In genomic region chr12:41418586-41418985, GRCh38 we compare ENCODE assay signal across 19 cellular contexts.
DNase-seq lines count a peak whose midpoint lies in the region; ATAC-seq and TF ChIP-seq lines count a peak whose summit lies in the region.
"Had no signal": no experiment of that assay in that cellular context is flagged by ENCODE, and none has a peak within 500 bp of the region (broad histone marks: within the 10 kb centered on the region; RNA-seq: fewer than 3 reads in every experiment).

No MANE protein-coding gene starts in this region.

- H4K8ac ChIP-seq in H9 (replicated peaks; ENCODE audit: insufficient read length, low read depth, low read length) (no peak overlapping the region), neuronal stem cell (ENCODE audit: low read depth, low read length) (no peak overlapping the region)

- H3K79me1 ChIP-seq in H9 (ENCODE audit: insufficient read depth, low read depth, low read length, poor library complexity, severe bottlenecking) (no peaks in the 10 kb centered on the region), neuronal stem cell (ENCODE audit: low read depth, low read length) (no peaks in the 10 kb centered on the region)

- peak; percentile 34 for DNase-seq in H9
- peak; percentile 36 for DNase-seq in NCI-H69 (lab: John Stamatoyannopoulos, UW)
- peak; percentile 63 for DNase-seq in endodermal cell
- DNase-seq in neuronal stem cell (ENCODE audit: low spot score), result no peak
- DNase-seq in activated T-cell treated with anti-CD3 and anti-CD28 coated beads, Interleukin-2, amount 50 U/mL, for 24 hours, result no peak
- DNase-seq in NCI-H345 (lab: John Stamatoyannopoulos, UW), result no peak
- DNase-seq: CD4-positive, CD25-positive, alpha-beta regulatory T cell; GOT3; KG1; NCI-H1105; NCI-H146; NCI-H2029; NCI-H2227 treated with DMSO at 0.1 percent for 48 hours; Peyer's patch; T-cell had no signal

- peaks cover 13% of the 10 kb centered on the region; the same call in 1 of the 2 replicates for H3K4me1 ChIP-seq in H9 (ENCODE audit: insufficient read depth, low read length)
- no peaks in the 10 kb centered on the region for H3K4me1 ChIP-seq in endodermal cell (ENCODE audit: control insufficient read depth, insufficient read depth, low read length)
- peaks cover 0 to 4% of the 10 kb centered on the region in 2 donors for H3K4me1 ChIP-seq in neuronal stem cell (ENCODE audit: control insufficient read depth in 2 of 2, insufficient read depth in 1 of 2, low read depth in 1 of 2, low read length in 2 of 2)
- H3K4me1 ChIP-seq: A549, Peyer's patch had no signal

- H3K27ac Mint-ChIP-seq in H9, result 0 out of 7 replicates have a peak overlapping the region, but pooled peaks of 1 of the 3 experiments have one; percentile 37
- peak overlapping the region; percentile 53 for H3K27ac Mint-ChIP-seq in endodermal cell
- no peak overlapping the region for H3K27ac Mint-ChIP-seq in activated T-cell treated with anti-CD3 and anti-CD28 coated beads, Interleukin-2, amount 50 U/mL, for 24 hours
- H3K27ac Mint-ChIP-seq: CD4-positive, CD25-positive, alpha-beta regulatory T cell; T-cell; T-helper 2 cell treated with Interferon-gamma antibody and Interleukin-4, amounts not matched to agents 5 μg/mL and 100 μg/mL, for 36 hours had no signal

- no peaks in the 10 kb centered on the region for H3K27me3 ChIP-seq in H9 (ENCODE audit: insufficient read depth, low read length)
- H3K27me3 ChIP-seq in endodermal cell (ENCODE audit: control insufficient read depth, insufficient read depth, low read length, poor library complexity, severe bottlenecking), result no peaks in the 10 kb centered on the region
- H3K27me3 ChIP-seq in neuronal stem cell (ENCODE audit: control insufficient read depth in 3 of 3, insufficient read depth in 3 of 3, low read depth in 1 of 3, low read length in 3 of 3), result no peaks in the 10 kb centered on the region
- H3K27me3 ChIP-seq: Peyer's patch, SJCRH30 had no signal

- no peak overlapping the region for H3T11ph ChIP-seq in H9 (ENCODE audit: low read length)

- peaks cover 0 to 5% of the 10 kb centered on the region in 2 experiments; a peak in 1 of 5 replicates for H3K9me3 Mint-ChIP-seq in H9
- H3K9me3 Mint-ChIP-seq in endodermal cell, result no peaks in the 10 kb centered on the region
- H3K9me3 Mint-ChIP-seq in activated T-cell treated with anti-CD3 and anti-CD28 coated beads, Interleukin-2, amount 50 U/mL, for 24 hours, result no peaks in the 10 kb centered on the region
- H3K9me3 Mint-ChIP-seq: T-helper 2 cell treated with Interferon-gamma antibody and Interleukin-4, amounts not matched to agents 5 μg/mL and 100 μg/mL, for 36 hours had no signal

- H3K79me2 ChIP-seq in H9 (ENCODE audit: insufficient read depth, low read length), result no peaks in the 10 kb centered on the region

- no peak overlapping the region for H3K23ac ChIP-seq in H9 (ENCODE audit: insufficient read length, low read depth, low read length)
- H3K23ac ChIP-seq in neuronal stem cell (ENCODE audit: low read depth, low read length, poor library complexity), result no peak overlapping the region

- H3K27me3 Mint-ChIP-seq in H9 (ENCODE audit: low read depth) (no peaks in the 10 kb centered on the region), endodermal cell (ENCODE audit: insufficient read depth) (no peaks in the 10 kb centered on the region)
- no peaks in the 10 kb centered on the region for H3K27me3 Mint-ChIP-seq in activated T-cell treated with anti-CD3 and anti-CD28 coated beads, Interleukin-2, amount 50 U/mL, for 24 hours
- H3K27me3 Mint-ChIP-seq: CD4-positive, CD25-positive, alpha-beta regulatory T cell had no signal

- no peak overlapping the region for H3K18ac ChIP-seq in H9 (ENCODE audit: insufficient read length, low read depth, low read length)
- no peak overlapping the region for H3K18ac ChIP-seq in neuronal stem cell (ENCODE audit: low read length)

- H3K4me3 ChIP-seq in endodermal cell (ENCODE audit: low read length) (no peak overlapping the region), neuronal stem cell (ENCODE audit: low read length in 2 of 2) (peak overlapping the region in 1 of 2 donors; percentile 16)
- H3K4me3 ChIP-seq: A549, Peyer's patch, SJCRH30 had no signal

- no peak overlapping the region for H2BK120ac ChIP-seq in H9 (ENCODE audit: low read depth, low read length, poor library complexity, severe bottlenecking)
- H2BK120ac ChIP-seq in neuronal stem cell (ENCODE audit: low read depth, low read length), result no peak overlapping the region

- no peak overlapping the region for H2AFZ ChIP-seq in H9 (ENCODE audit: low read length)
- peak overlapping the region; percentile 31 for H2AFZ ChIP-seq in neuronal stem cell (ENCODE audit: low read length)

- H3K36me3 ChIP-seq in endodermal cell (ENCODE audit: control insufficient read depth, insufficient read depth, low read length) (no peaks in the 10 kb centered on the region), neuronal stem cell (replicated peaks in 1 of 2; ENCODE audit: control insufficient read depth in 2 of 2, insufficient read depth in 2 of 2, low read length in 2 of 2) (no peaks in the 10 kb centered on the region)
- H3K36me3 ChIP-seq: Peyer's patch, SJCRH30 had no signal

- peaks cover 27 to 31% of the 10 kb centered on the region in 2 experiments for H3K4me1 Mint-ChIP-seq in H9
- H3K4me1 Mint-ChIP-seq in endodermal cell, result peaks cover 19% of the 10 kb centered on the region
- H3K4me1 Mint-ChIP-seq in activated T-cell treated with anti-CD3 and anti-CD28 coated beads, Interleukin-2, amount 50 U/mL, for 24 hours (ENCODE audit: low read depth), result no peaks in the 10 kb centered on the region
- H3K4me1 Mint-ChIP-seq: CD4-positive, CD25-positive, alpha-beta regulatory T cell; T-cell had no signal

- no CpG with 5 or more reads among the region's 3 CpGs for WGBS in H9 (ENCODE audit: extremely low coverage, insufficient read length, low lambda C conversion rate)
- 67 to 100% methylated on average over 1 to 3 of the region's 3 CpGs for WGBS in endodermal cell (ENCODE audit: insufficient coverage in 1 of 2, insufficient read length in 1 of 2), 2 experiments
- no CpG with 5 or more reads among the region's 3 CpGs for WGBS in neuronal stem cell (ENCODE audit: extremely low coverage in 2 of 2, insufficient read length in 2 of 2, insufficient replicate concordance in 1 of 2), 2 donors

- no peak overlapping the region for H4K5ac ChIP-seq in H9 (ENCODE audit: insufficient read length, low read depth, low read length)

- H3K4me2 ChIP-seq in H9 (ENCODE audit: insufficient read depth, insufficient read length, low read length), result peak overlapping the region; percentile 24
- H3K4me2 ChIP-seq in neuronal stem cell (ENCODE audit: insufficient read depth, low read length, poor library complexity, severe bottlenecking), result no peak overlapping the region
- H3K4me2 ChIP-seq: A549 had no signal

- H4K91ac ChIP-seq in H9 (ENCODE audit: insufficient read length, low read depth, low read length), result no peak overlapping the region
- no peak overlapping the region for H4K91ac ChIP-seq in neuronal stem cell (ENCODE audit: low read depth, low read length, poor library complexity)

- no peak overlapping the region for H2BK5ac ChIP-seq in H9 (ENCODE audit: insufficient read length, low read length)
- H2BK5ac ChIP-seq in neuronal stem cell (ENCODE audit: low read length), result no peak overlapping the region

- H3K23me2 ChIP-seq in H9 (ENCODE audit: insufficient read length, low read depth, low read length, poor library complexity, severe bottlenecking), result no peaks in the 10 kb centered on the region

- H2BK20ac ChIP-seq in H9 (ENCODE audit: low read depth, low read length, poor library complexity, severe bottlenecking), result peak overlapping the region; percentile 26

- H3K4ac ChIP-seq in H9 (ENCODE audit: low read depth, low read length) (no peak overlapping the region), neuronal stem cell (ENCODE audit: low read length) (no peak overlapping the region)

- H3K56ac ChIP-seq in H9 (ENCODE audit: insufficient read length, low read depth, low read length), result no peak overlapping the region

- no peaks in the 10 kb centered on the region for H4K20me1 ChIP-seq in H9 (ENCODE audit: control insufficient read depth, insufficient read depth, insufficient read length)

- H3K36me3 Mint-ChIP-seq in H9 (ENCODE audit: insufficient read depth in 1 of 3, low read depth in 3 of 3) (no peaks in the 10 kb centered on the region), endodermal cell (ENCODE audit: low read depth) (no peaks in the 10 kb centered on the region)
- H3K36me3 Mint-ChIP-seq in activated T-cell treated with anti-CD3 and anti-CD28 coated beads, Interleukin-2, amount 50 U/mL, for 24 hours (ENCODE audit: low read depth), result no peaks in the 10 kb centered on the region
- H3K36me3 Mint-ChIP-seq: CD4-positive, CD25-positive, alpha-beta regulatory T cell; T-cell had no signal

- TF ChIP-seq CTCF in H9 (conservative IDR thresholded peaks at IDR 0.05) (no peak), endodermal cell (conservative IDR thresholded peaks at IDR 0.05) (no peak)

- H2BK12ac ChIP-seq in H9 (ENCODE audit: insufficient read length, low read depth, low read length) (no peak overlapping the region), neuronal stem cell (ENCODE audit: low read length) (no peak overlapping the region)

- no peak for ATAC-seq in HG03354 (IDR thresholded peaks at IDR 0.05; ENCODE audit: poor library complexity, severe bottlenecking, unreplicated experiment)
- ATAC-seq: A549, T-cell had no signal

- H3K27ac ChIP-seq in H9 (ENCODE audit: insufficient read length, low read depth, low read length) (no peak overlapping the region), endodermal cell (ENCODE audit: low read depth, low read length) (no peak overlapping the region), neuronal stem cell (replicated peaks; ENCODE audit: low read length) (no peak overlapping the region)
- H3K27ac ChIP-seq: A549, Peyer's patch, SJCRH30 had no signal

- H3K9ac ChIP-seq in H9 (ENCODE audit: extremely low read depth, insufficient read length, low read length), result no peak overlapping the region
- H3K9ac ChIP-seq in endodermal cell (ENCODE audit: extremely low read depth, low read length, poor library complexity, severe bottlenecking), result no peak overlapping the region
- H3K9ac ChIP-seq in neuronal stem cell (ENCODE audit: low read depth, low read length, poor library complexity), result no peak overlapping the region

- no peaks in the 10 kb centered on the region for H3K9me3 ChIP-seq in H9 (ENCODE audit: control insufficient read depth, low read depth, low read length)
- no peaks in the 10 kb centered on the region for H3K9me3 ChIP-seq in endodermal cell (ENCODE audit: control insufficient read depth, low read length)
- peaks cover 0 to 2% of the 10 kb centered on the region in 2 donors for H3K9me3 ChIP-seq in neuronal stem cell (replicated peaks in 1 of 2; ENCODE audit: control insufficient read depth in 2 of 2, insufficient read depth in 1 of 2, low read depth in 1 of 2, low read length in 2 of 2)
- H3K9me3 ChIP-seq: A549, Peyer's patch, SJCRH30 had no signal

- no peak overlapping the region for H3K4me3 Mint-ChIP-seq in H9
- no peak overlapping the region for H3K4me3 Mint-ChIP-seq in endodermal cell
- no peak overlapping the region for H3K4me3 Mint-ChIP-seq in activated T-cell treated with anti-CD3 and anti-CD28 coated beads, Interleukin-2, amount 50 U/mL, for 24 hours
- H3K4me3 Mint-ChIP-seq: CD4-positive, CD25-positive, alpha-beta regulatory T cell; T-cell; T-helper 2 cell treated with Interferon-gamma antibody and Interleukin-4, amounts not matched to agents 5 μg/mL and 100 μg/mL, for 36 hours had no signal

- no peak overlapping the region for H2AK5ac ChIP-seq in H9 (ENCODE audit: insufficient read length, low read length)
- no peak overlapping the region for H2AK5ac ChIP-seq in neuronal stem cell (ENCODE audit: low read depth, low read length)

- no peak overlapping the region for H2BK15ac ChIP-seq in H9 (ENCODE audit: low read depth, low read length)
- no peak overlapping the region for H2BK15ac ChIP-seq in neuronal stem cell (ENCODE audit: low read length)

- no peak overlapping the region for H3K14ac ChIP-seq in H9 (ENCODE audit: insufficient read depth, low read length)
- H3K14ac ChIP-seq in neuronal stem cell (ENCODE audit: low read length), result no peak overlapping the region

Comparison
In these comparisons a context has a peak if more than half of its experiments do, and no peak if none do; other contexts are left out.
1. DNase-seq: peak in H9 (single experiment), NCI-H69 (single experiment) and endodermal cell (single experiment); none in neuronal stem cell (single experiment), activated T-cell treated with anti-CD3 and anti-CD28 coated beads, Interleukin-2, amount 50 U/mL, for 24 hours (single experiment) and NCI-H345 (single experiment).